In genomic region chr10:5684318-5684970, GRCh38 we compare ENCODE assay signal across 8 cellular contexts. TPM values are rescaled to one million over a fixed set of nuclear protein-coding genes. Genes with fewer than 3 reads are reported as not detected.
A peak's percentile ranks its signal among the peaks of the same experiment; 100 is the strongest.
DNase-seq lines count a peak whose midpoint lies in the region; ATAC-seq, FAIRE-seq and TF ChIP-seq lines count a peak whose summit lies in the region.

Gene TASOR2 (plus strand): TSS chr10:5684838. CDS start chr10:5720643, 35,805 bp downstream.

- H3K9me3 ChIP-seq in adrenal gland (replicated peaks in 1 of 3), result no peaks in the 10 kb centered on the region
- H3K9me3 ChIP-seq in trophoblast cell (ENCODE audit: insufficient read depth, low read depth, low read length), result no peaks in the 10 kb centered on the region
- H3K9me3 ChIP-seq in transverse colon, result no peaks in the 10 kb centered on the region

- peak within 1 kb of the TSS; percentile 38 for H2AK5ac ChIP-seq in trophoblast cell (ENCODE audit: low read length)

- peaks cover 8% of the 10 kb centered on the region for H3K79me2 ChIP-seq in trophoblast cell (ENCODE audit: control insufficient read depth, insufficient read depth, low read length, poor library complexity)

- peak within 1 kb of the TSS; percentile 67 for H3K18ac ChIP-seq in trophoblast cell (ENCODE audit: low read length)

- peak within 1 kb of the TSS; percentile 58 for H2BK5ac ChIP-seq in trophoblast cell (ENCODE audit: low read depth, low read length, poor library complexity)

- 1 to 2% (median 1%) methylated on average over 43 to 54 of the region's 54 CpGs for WGBS in adrenal gland, 4 donors
- WGBS in trophoblast cell (ENCODE audit: extremely low coverage, insufficient coverage, insufficient read length), result no CpG with 5 or more reads among the region's 54 CpGs
- WGBS in transverse colon (ENCODE audit: low coverage in 1 of 2), 2 donors, result 0 to 1% methylated on average over 2 to 54 of the region's 54 CpGs

- intact Hi-C loops in adrenal gland (cut with DNase I), result loop anchor here in 1 of 2 donors (10.0 kb wide), 1 partner anchor 190 kb away; no protein-coding TSS in a partner anchor
- intact Hi-C loops in cardiac septum (cut with DNase I), result loop anchor here (2.0 to 10.0 kb wide), 3 partner anchors 70 to 188 kb away; partner anchors contain the start of gene GDI2
- intact Hi-C loops in transverse colon (cut with DNase I; ENCODE audit: low total_unique reads), result no loop called here

- TF ChIP-seq POLR2A in GM12891 (IDR thresholded peaks at IDR 0.05; ENCODE audit: low read depth, low read length), result peak; percentile 74
- peak in 1 of 2 donors; percentile 58 for TF ChIP-seq POLR2A in adrenal gland (IDR thresholded peaks at IDR 0.05)
- peak; percentile 57 for TF ChIP-seq POLR2A in transverse colon (IDR thresholded peaks at IDR 0.05)

- TF ChIP-seq EP300 in transverse colon (IDR thresholded peaks at IDR 0.05; ENCODE audit: low read depth), result no peak

- TF ChIP-seq CTCF in adrenal gland (IDR thresholded peaks at IDR 0.05), result no peak
- no peak for TF ChIP-seq CTCF in transverse colon (IDR thresholded peaks at IDR 0.05)

- DNase-seq in GM12891 (ENCODE audit: insufficient read length, low spot score), result peak; percentile 80
- peak; percentile 99 for DNase-seq in NCI-H146 (lab: John Stamatoyannopoulos, UW)
- peak; percentile 94 to 97 (median 96) for DNase-seq in T-helper 1 cell
- peak; percentile 98 to 99 (median 99) for DNase-seq in adrenal gland
- peak; percentile 99 for DNase-seq in cardiac septum (ENCODE audit: low spot score)
- DNase-seq in trophoblast cell, result peak; percentile 98 to 100
- DNase-seq in transverse colon, result peak; percentile 99

- H4K12ac ChIP-seq in trophoblast cell (ENCODE audit: low read depth, low read length), result peak within 1 kb of the TSS; percentile 57

- H4K91ac ChIP-seq in trophoblast cell (ENCODE audit: low read depth, low read length), result peak within 1 kb of the TSS; percentile 75

- H3K27me3 ChIP-seq in adrenal gland (no peaks in the 10 kb centered on the region), trophoblast cell (ENCODE audit: insufficient read depth, low read length) (no peaks in the 10 kb centered on the region), transverse colon (no peaks in the 10 kb centered on the region)

- peak within 1 kb of the TSS; percentile 81 to 97 (median 88) for H3K27ac ChIP-seq in adrenal gland
- peak within 1 kb of the TSS; percentile 81 for H3K27ac ChIP-seq in trophoblast cell (ENCODE audit: low read depth, low read length)
- peak within 1 kb of the TSS; percentile 93 to 96 (median 94) for H3K27ac ChIP-seq in transverse colon

- no peak within 1 kb of the TSS for H2BK12ac ChIP-seq in trophoblast cell (ENCODE audit: low read length)

- H3K4me3 ChIP-seq in adrenal gland, result peak within 1 kb of the TSS; percentile 51 to 100 (median 78)
- peak within 1 kb of the TSS; percentile 97 for H3K4me3 ChIP-seq in trophoblast cell (ENCODE audit: low read depth, low read length)
- H3K4me3 ChIP-seq in transverse colon, result peak within 1 kb of the TSS; percentile 84 to 99 (median 92)

- H3K4ac ChIP-seq in trophoblast cell (ENCODE audit: low read depth, low read length), result peak within 1 kb of the TSS; percentile 35

- no peaks in the 10 kb centered on the region for H3K36me3 ChIP-seq in adrenal gland (replicated peaks in 1 of 2)
- no peaks in the 10 kb centered on the region for H3K36me3 ChIP-seq in trophoblast cell (ENCODE audit: control insufficient read depth in 1 of 2, insufficient read depth in 2 of 2, low read length in 2 of 2)
- H3K36me3 ChIP-seq in transverse colon, result no peaks in the 10 kb centered on the region

- H3K4me1 ChIP-seq in adrenal gland (replicated peaks in 1 of 2) (peaks cover 11 to 22% of the 10 kb centered on the region in 2 donors), trophoblast cell (ENCODE audit: control insufficient read depth in 1 of 2, insufficient read depth in 2 of 2, low read length in 2 of 2) (no peaks in the 10 kb centered on the region), transverse colon (peaks cover 3 to 27% (median 11%) of the 10 kb centered on the region in 4 donors)

- H3K14ac ChIP-seq in trophoblast cell (ENCODE audit: low read length), result peak within 1 kb of the TSS; percentile 82

- no peak within 1 kb of the TSS for H3K23ac ChIP-seq in trophoblast cell (ENCODE audit: low read length)

- peaks cover 8% of the 10 kb centered on the region for H3K79me1 ChIP-seq in trophoblast cell (ENCODE audit: low read length)

- in situ Hi-C loops in transverse colon (cut with MboI; ENCODE audit: low pct_ligation_motif_present in 1 of 4, low pct_unique_long_range_greater_than_20kb in 1 of 4, low sequenced_read_pairs in 3 of 4), result no loop called here

- H4K8ac ChIP-seq in trophoblast cell (ENCODE audit: low read depth, low read length), result peak within 1 kb of the TSS; percentile 83

- peak within 1 kb of the TSS; percentile 85 for H2BK120ac ChIP-seq in trophoblast cell (ENCODE audit: insufficient read depth, low read length, poor library complexity)

- ATAC-seq in HG02840 (IDR thresholded peaks at IDR 0.05; ENCODE audit: low FRiP score, unreplicated experiment), result peak; percentile 77

- peak within 1 kb of the TSS; percentile 77 for H2AFZ ChIP-seq in trophoblast cell (ENCODE audit: insufficient read depth, low read length, poor library complexity)

- peak within 1 kb of the TSS; percentile 95 for H3K9ac ChIP-seq in trophoblast cell (ENCODE audit: low read length)

- FAIRE-seq in GM12891 (lab: Jason Lieb, UNC), result peak; percentile 99

- peak within 1 kb of the TSS; percentile 98 for H3K4me2 ChIP-seq in trophoblast cell (ENCODE audit: low read length)

TF ChIP-seq in GM12891, 5 proteins besides CTCF, POLR2A, EP300 and RAD21:
- TF ChIP-seq PAX5 (IDR thresholded peaks at IDR 0.05; ENCODE audit: insufficient read depth, low read length, severe bottlenecking), result no peak
- peak; percentile 78 for TF ChIP-seq POLR2AphosphoS5 (IDR thresholded peaks at IDR 0.05; ENCODE audit: low read depth, low read length)
- peak; percentile 36; the same call in 1 of the 2 replicates for TF ChIP-seq POU2F2 (IDR thresholded peaks at IDR 0.05; ENCODE audit: low read depth, low read length)
- peak; percentile 65; the same call in 1 of the 2 replicates for TF ChIP-seq TAF1 (IDR thresholded peaks at IDR 0.05; ENCODE audit: low read depth, low read length)
- no peak for TF ChIP-seq SPI1 (IDR thresholded peaks at IDR 0.05; ENCODE audit: low read depth, low read length)

RNA-seq across cellular contexts. Expression of gene TASOR2, which starts in this region (rescaled TPM):
- 11.8 TPM for polyA plus RNA-seq in GM12891 (2012; ENCODE audit: low read depth, missing spikeins)
- total RNA-seq in adrenal gland (100 to 1,000 TPM in 2 of 8 donors, 10 to 100 TPM in 6; 36.6 to 182 (median 53.1) TPM), cardiac septum (38.8 TPM), transverse colon (100 to 1,000 TPM in 1 of 4 donors, 10 to 100 TPM in 3; 55.0 to 106 (median 75.9) TPM)
- 10 to 100 TPM; 15.4 to 43.4 (median 32.2) TPM for polyA plus RNA-seq in adrenal gland
- 28.3 and 29.3 TPM in 2 replicates for polyA plus RNA-seq in trophoblast cell (2013)

Comparison
In these comparisons a context has a peak if more than half of its experiments do, and no peak if none do; other contexts are left out.
1. Peak in every context shown above with its lines: DNase-seq, ATAC-seq, H3K4me3 ChIP-seq and H3K27ac ChIP-seq.